In genomic region chr5:58182287-58182841, GRCh38 we compare ENCODE assay signal across 20 cellular contexts.
DNase-seq lines count a peak whose midpoint lies in the region.
"Had no signal": no experiment of that assay in that cellular context is flagged by ENCODE, and none has a peak within 500 bp of the region (broad histone marks: within the 10 kb centered on the region; RNA-seq: fewer than 3 reads in every experiment).

No MANE protein-coding gene starts in this region.

- peak; percentile 6 for DNase-seq in EH (ENCODE audit: low read depth)
- peak; percentile 98 for DNase-seq in SK-MEL-5 (ENCODE audit: low read depth, low spot score)
- peak; percentile 38 for DNase-seq in glomerular visceral epithelial cell (ENCODE audit: extremely low spot score)
- DNase-seq in pons (ENCODE audit: low spot score) = peak; percentile 58
- no peak for DNase-seq in activated effector memory CD4-positive, alpha-beta T cell treated with Interleukin-2 at 50 U/mL for 16 hours
- no peak for DNase-seq in activated gamma-delta T cell (lab: John Stamatoyannopoulos, UW)
- no peak for DNase-seq in stimulated activated CD4-positive, alpha-beta T cell treated with anti-CD3 and anti-CD28 coated beads, Interleukin-4, amount 100 ng/mL, for 4 hours
- DNase-seq: activated B cell treated with CpG ODN at 0.5 μM for 24 hours; activated CD8-positive, alpha-beta T cell treated with anti-CD3 and anti-CD28 coated beads, Interleukin-2, amount 10 ng/mL, durations not matched to agents 7 days and 5 days; activated T-cell treated with anti-CD3 and anti-CD28 coated beads, Interleukin-2, amount 50 U/mL, for 24 hours; AML-193; brain microvascular endothelial cell; foreskin fibroblast; Karpas-422; left cardiac atrium; NCI-H1105; NCI-H2081 treated with DMSO at 0.1 percent for 48 hours; NCI-H526 treated with DMSO at 0.1 percent for 48 hours; stimulated activated naive CD4-positive, alpha-beta T cell; thyroid gland had no signal

- in situ Hi-C loops in SK-MEL-5 (cut with HindIII; ENCODE audit: low pct_unique_long_range_greater_than_20kb, low sequenced_read_pairs) = no loop called here

Comparison
In these comparisons a context has a peak if more than half of its experiments do, and no peak if none do; other contexts are left out.
1. DNase-seq: peak in EH (single experiment), SK-MEL-5 (single experiment), glomerular visceral epithelial cell (single experiment) and pons (single experiment); none in activated effector memory CD4-positive, alpha-beta T cell treated with Interleukin-2 at 50 U/mL for 16 hours (single experiment), activated gamma-delta T cell (single experiment) and stimulated activated CD4-positive, alpha-beta T cell treated with anti-CD3 and anti-CD28 coated beads, Interleukin-4, amount 100 ng/mL, for 4 hours (0 of 2).